In the genomic region with DNA sequence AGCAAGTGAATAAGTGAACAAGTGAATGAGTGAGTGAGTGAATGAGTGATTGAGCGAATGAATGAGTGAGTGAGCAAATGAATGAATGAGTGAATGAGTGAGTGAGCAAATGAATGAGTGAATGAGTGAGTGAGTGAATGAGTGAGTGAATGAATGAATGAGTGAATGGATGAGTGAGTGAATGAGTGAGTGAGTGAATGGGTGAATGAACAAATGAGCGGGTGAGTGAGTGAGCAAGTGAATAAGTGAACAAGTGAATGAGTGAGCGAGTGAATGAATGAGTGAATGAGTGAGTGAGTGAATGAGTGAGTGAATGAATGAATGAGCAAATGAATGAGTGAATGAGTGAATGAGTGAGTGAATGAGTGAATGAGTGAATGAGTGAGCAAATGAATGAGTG, we compare ENCODE assay signal across 1 cellular context.
A peak's percentile ranks its signal among the peaks of the same experiment; 100 is the strongest.
TF ChIP-seq lines count a peak whose summit lies in the region.

No MANE protein-coding gene starts in this region.

TF ChIP-seq in K562, 482 proteins besides CTCF, POLR2A, EP300 and RAD21 (continued from another document):
- peak; percentile 67; the same call in 1 of the 2 replicates for TF ChIP-seq NFRKB (IDR thresholded peaks at IDR 0.05; ENCODE audit: low read depth)
- peak; percentile 98 for TF ChIP-seq TSC22D4 (tag; IDR thresholded peaks at IDR 0.05)
- peak; percentile 45 for TF ChIP-seq ARHGAP35 (IDR thresholded peaks at IDR 0.05; ENCODE audit: partially characterized antibody)
